In the genomic region with DNA sequence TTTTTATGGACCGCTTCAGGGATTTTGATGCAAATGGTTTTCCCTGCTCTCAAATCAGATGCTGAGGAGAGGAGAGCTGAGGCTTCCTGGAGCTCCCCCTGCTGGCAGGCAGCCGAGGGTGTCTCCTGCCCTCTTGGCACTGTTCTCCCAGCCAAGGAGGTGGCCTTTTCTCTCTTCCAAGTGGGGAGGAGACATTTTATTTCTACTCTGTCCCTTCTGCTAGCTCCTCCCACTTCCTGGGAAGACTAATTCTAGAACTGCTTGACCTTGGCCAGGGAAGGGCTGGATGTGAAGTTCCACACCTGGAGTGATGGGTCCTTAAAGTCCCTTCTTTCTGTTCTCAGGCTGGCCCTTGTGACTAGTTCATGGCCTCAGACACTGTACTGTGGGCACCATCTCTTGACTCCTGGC, we compare ENCODE assay signal across 8 cellular contexts. TPM values are rescaled to one million over a fixed set of nuclear protein-coding genes. Genes with fewer than 3 reads are reported as not detected.
DNase-seq lines count a peak whose midpoint lies in the region; ATAC-seq and TF ChIP-seq lines count a peak whose summit lies in the region.

No MANE protein-coding gene starts in this region.

- H3K4me3 Mint-ChIP-seq in activated T-helper 2 cell treated with anti-CD3 and anti-CD28 coated beads, Interferon-gamma antibody, Interleukin-2, Interleukin-4, amounts not matched to agents 10 μg/mL and 5 μg/mL and 100 μg/mL, durations not matched to agents 14 hours and 24 hours and 36 hours (ENCODE audit: low read depth), result peak overlapping the region; percentile 21

- H3K36me3 ChIP-seq in Peyer's patch (peaks cover 0 to 20% (median 0%) of the 10 kb centered on the region in 3 donors), neural cell (ENCODE audit: insufficient read depth, low read length) (no peaks in the 10 kb centered on the region)

- no peaks in the 10 kb centered on the region for H3K9me3 ChIP-seq in Peyer's patch
- H3K9me3 ChIP-seq in neural cell (ENCODE audit: low read length), result no peaks in the 10 kb centered on the region

- H2AFZ ChIP-seq in neural cell (ENCODE audit: low read depth, low read length), result no peak overlapping the region

- H3K27me3 ChIP-seq in Peyer's patch (no peaks in the 10 kb centered on the region), neural cell (ENCODE audit: insufficient read depth, low read depth, low read length) (no peaks in the 10 kb centered on the region)

- H3K27ac Mint-ChIP-seq in activated T-helper 2 cell treated with anti-CD3 and anti-CD28 coated beads, Interferon-gamma antibody, Interleukin-2, Interleukin-4, amounts not matched to agents 10 μg/mL and 5 μg/mL and 100 μg/mL, durations not matched to agents 14 hours and 24 hours and 36 hours, result peak overlapping the region; percentile 82

- no peak overlapping the region for H3K4me2 ChIP-seq in neural cell (ENCODE audit: low read length)

- H3K27me3 Mint-ChIP-seq in activated T-helper 2 cell treated with anti-CD3 and anti-CD28 coated beads, Interferon-gamma antibody, Interleukin-2, Interleukin-4, amounts not matched to agents 10 μg/mL and 5 μg/mL and 100 μg/mL, durations not matched to agents 14 hours and 24 hours and 36 hours (ENCODE audit: low read depth), result no peaks in the 10 kb centered on the region

- peaks cover 37% of the 10 kb centered on the region for H3K4me1 Mint-ChIP-seq in activated T-helper 2 cell treated with anti-CD3 and anti-CD28 coated beads, Interferon-gamma antibody, Interleukin-2, Interleukin-4, amounts not matched to agents 10 μg/mL and 5 μg/mL and 100 μg/mL, durations not matched to agents 14 hours and 24 hours and 36 hours (ENCODE audit: low read depth)

- peak; percentile 19 for TF ChIP-seq RAD21 in neural cell (conservative IDR thresholded peaks at IDR 0.05)

- H3K9ac ChIP-seq in neural cell (ENCODE audit: low read length), result no peak overlapping the region

- H3K27ac ChIP-seq in Peyer's patch (peak overlapping the region; percentile 86 to 100 (median 97)), neural cell (ENCODE audit: low read length) (peak overlapping the region; percentile 99)

- TF ChIP-seq CTCF in Peyer's patch (IDR thresholded peaks at IDR 0.05), result peak; percentile 78 to 91 (median 87)
- peak; percentile 98 for TF ChIP-seq CTCF in fibroblast of pulmonary artery (IDR thresholded peaks at IDR 0.05; ENCODE audit: low read length, missing control alignments)
- peak; percentile 65 for TF ChIP-seq CTCF in neural cell (IDR thresholded peaks at IDR 0.05; ENCODE audit: poor library complexity, severe bottlenecking)

- no peaks in the 10 kb centered on the region for H3F3A ChIP-seq in neural cell (ENCODE audit: insufficient read depth, low read length, poor library complexity, severe bottlenecking)

- peaks cover 21% of the 10 kb centered on the region for H3K36me3 Mint-ChIP-seq in activated T-helper 2 cell treated with anti-CD3 and anti-CD28 coated beads, Interferon-gamma antibody, Interleukin-2, Interleukin-4, amounts not matched to agents 10 μg/mL and 5 μg/mL and 100 μg/mL, durations not matched to agents 14 hours and 24 hours and 36 hours (ENCODE audit: low read depth)

- no peaks in the 10 kb centered on the region for H3K9me3 Mint-ChIP-seq in activated T-helper 2 cell treated with anti-CD3 and anti-CD28 coated beads, Interferon-gamma antibody, Interleukin-2, Interleukin-4, amounts not matched to agents 10 μg/mL and 5 μg/mL and 100 μg/mL, durations not matched to agents 14 hours and 24 hours and 36 hours

- H4K20me1 ChIP-seq in neural cell (ENCODE audit: insufficient read depth), result no peaks in the 10 kb centered on the region

- no peaks in the 10 kb centered on the region for H3K9me2 ChIP-seq in neural cell (ENCODE audit: insufficient read depth, low read length)

- ATAC-seq in stimulated activated naive CD8-positive, alpha-beta T cell treated with anti-CD3 and anti-CD28 coated beads, Interleukin-15, Interleukin-2, amounts not matched to agents 100 U/mL and 50 U/mL, for 24 hours, result peak; percentile 20
- no peak for ATAC-seq in GM19455 (IDR thresholded peaks at IDR 0.05; ENCODE audit: unreplicated experiment)

- intact Hi-C loops in activated T-helper 2 cell treated with anti-CD3 and anti-CD28 coated beads, Interferon-gamma antibody, Interleukin-2, Interleukin-4, amounts not matched to agents 10 μg/mL and 5 μg/mL and 100 μg/mL, durations not matched to agents 14 hours and 24 hours and 36 hours (cut with micrococcal nuclease), result no loop called here

- peaks cover 10 to 85% (median 35%) of the 10 kb centered on the region in 4 donors for H3K4me1 ChIP-seq in Peyer's patch

- TF ChIP-seq EP300 in neural cell (conservative IDR thresholded peaks at IDR 0.05; ENCODE audit: poor library complexity, severe bottlenecking), result no peak

- H3K79me2 ChIP-seq in neural cell (replicated peaks; ENCODE audit: insufficient read depth, low read length), result no peaks in the 10 kb centered on the region

- DNase-seq in COLO668 (lab: John Stamatoyannopoulos, UW; ENCODE audit: unreplicated experiment), result peak; percentile 62
- DNase-seq in HS-5 (ENCODE audit: low read depth), result peak; percentile 68
- DNase-seq in Peyer's patch, result peak; percentile 69 to 94 (median 88)
- DNase-seq in activated T-helper 2 cell treated with anti-CD3 and anti-CD28 coated beads, Interferon-gamma antibody, Interleukin-2, Interleukin-4, amounts not matched to agents 10 μg/mL and 5 μg/mL and 100 μg/mL, durations not matched to agents 14 hours and 24 hours and 36 hours (ENCODE audit: low spot score), result peak; percentile 54
- peak; percentile 97 for DNase-seq in fibroblast of pulmonary artery (ENCODE audit: low read depth)
- DNase-seq in stimulated activated naive CD8-positive, alpha-beta T cell treated with anti-CD3 and anti-CD28 coated beads, Interleukin-15, Interleukin-2, amounts not matched to agents 100 U/mL and 50 U/mL, for 24 hours, result peak; percentile 84

- H3K4me3 ChIP-seq in Peyer's patch, result no peak overlapping the region
- peak overlapping the region; percentile 20 for H3K4me3 ChIP-seq in fibroblast of pulmonary artery (replicated peaks; ENCODE audit: low read depth, low read length)
- no peak overlapping the region for H3K4me3 ChIP-seq in neural cell (ENCODE audit: low read length)

- TF ChIP-seq POLR2A in Peyer's patch (IDR thresholded peaks at IDR 0.05), result peak in 1 of 2 donors; percentile 31

TF ChIP-seq in neural cell, 6 proteins besides CTCF, POLR2A, EP300 and RAD21:
- TF ChIP-seq, protein P1, sequence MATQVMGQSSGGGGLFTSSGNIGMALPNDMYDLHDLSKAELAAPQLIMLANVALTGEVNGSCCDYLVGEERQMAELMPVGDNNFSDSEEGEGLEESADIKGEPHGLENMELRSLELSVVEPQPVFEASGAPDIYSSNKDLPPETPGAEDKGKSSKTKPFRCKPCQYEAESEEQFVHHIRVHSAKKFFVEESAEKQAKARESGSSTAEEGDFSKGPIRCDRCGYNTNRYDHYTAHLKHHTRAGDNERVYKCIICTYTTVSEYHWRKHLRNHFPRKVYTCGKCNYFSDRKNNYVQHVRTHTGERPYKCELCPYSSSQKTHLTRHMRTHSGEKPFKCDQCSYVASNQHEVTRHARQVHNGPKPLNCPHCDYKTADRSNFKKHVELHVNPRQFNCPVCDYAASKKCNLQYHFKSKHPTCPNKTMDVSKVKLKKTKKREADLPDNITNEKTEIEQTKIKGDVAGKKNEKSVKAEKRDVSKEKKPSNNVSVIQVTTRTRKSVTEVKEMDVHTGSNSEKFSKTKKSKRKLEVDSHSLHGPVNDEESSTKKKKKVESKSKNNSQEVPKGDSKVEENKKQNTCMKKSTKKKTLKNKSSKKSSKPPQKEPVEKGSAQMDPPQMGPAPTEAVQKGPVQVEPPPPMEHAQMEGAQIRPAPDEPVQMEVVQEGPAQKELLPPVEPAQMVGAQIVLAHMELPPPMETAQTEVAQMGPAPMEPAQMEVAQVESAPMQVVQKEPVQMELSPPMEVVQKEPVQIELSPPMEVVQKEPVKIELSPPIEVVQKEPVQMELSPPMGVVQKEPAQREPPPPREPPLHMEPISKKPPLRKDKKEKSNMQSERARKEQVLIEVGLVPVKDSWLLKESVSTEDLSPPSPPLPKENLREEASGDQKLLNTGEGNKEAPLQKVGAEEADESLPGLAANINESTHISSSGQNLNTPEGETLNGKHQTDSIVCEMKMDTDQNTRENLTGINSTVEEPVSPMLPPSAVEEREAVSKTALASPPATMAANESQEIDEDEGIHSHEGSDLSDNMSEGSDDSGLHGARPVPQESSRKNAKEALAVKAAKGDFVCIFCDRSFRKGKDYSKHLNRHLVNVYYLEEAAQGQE (IDR thresholded peaks at IDR 0.05; ENCODE audit: borderline replicate concordance), result no peak
- TF ChIP-seq SMC3 (conservative IDR thresholded peaks at IDR 0.05; ENCODE audit: poor library complexity), result peak; percentile 41
- TF ChIP-seq MXI1 (conservative IDR thresholded peaks at IDR 0.05; ENCODE audit: poor library complexity, severe bottlenecking), result no peak
- TF ChIP-seq POLR2AphosphoS5 (IDR thresholded peaks at IDR 0.05), result no peak

RNA-seq across cellular contexts. Expression of a gene that starts 31.8 kb away (rescaled TPM):
- total RNA-seq in Peyer's patch, result 10 to 100 TPM; 48.7 to 65.7 (median 51.9) TPM
- 106 and 112 TPM in 2 replicates for total RNA-seq in activated T-helper 2 cell treated with anti-CD3 and anti-CD28 coated beads, Interferon-gamma antibody, Interleukin-2, Interleukin-4, amounts not matched to agents 10 μg/mL and 5 μg/mL and 100 μg/mL, durations not matched to agents 14 hours and 24 hours and 36 hours
- 50.5 and 62.8 TPM in 2 replicates for polyA plus RNA-seq in neural cell
- polyA minus RNA-seq in neural cell, result 74.4 and 77.9 TPM in 2 replicates

RNA-seq across cellular contexts. Expression of a gene that starts 32.4 kb away (rescaled TPM):
- total RNA-seq in Peyer's patch, result 100 to 1,000 TPM in 3 of 4 donors, 10 to 100 TPM in 1; 50.3 to 220 (median 146) TPM
- total RNA-seq in activated T-helper 2 cell treated with anti-CD3 and anti-CD28 coated beads, Interferon-gamma antibody, Interleukin-2, Interleukin-4, amounts not matched to agents 10 μg/mL and 5 μg/mL and 100 μg/mL, durations not matched to agents 14 hours and 24 hours and 36 hours, result 13.6 and 14.3 TPM in 2 replicates
- 14.3 and 21.2 TPM in 2 replicates for polyA plus RNA-seq in neural cell
- 17.5 and 19.3 TPM in 2 replicates for polyA minus RNA-seq in neural cell

RNA-seq across cellular contexts. Expression of a gene that starts 35.0 kb away (rescaled TPM):
- 1 to 10 TPM; 2.3 to 2.9 (median 2.6) TPM for total RNA-seq in Peyer's patch
- 8.6 and 9.3 TPM in 2 replicates for total RNA-seq in activated T-helper 2 cell treated with anti-CD3 and anti-CD28 coated beads, Interferon-gamma antibody, Interleukin-2, Interleukin-4, amounts not matched to agents 10 μg/mL and 5 μg/mL and 100 μg/mL, durations not matched to agents 14 hours and 24 hours and 36 hours
- 20.8 and 30.5 TPM in 2 replicates for polyA plus RNA-seq in neural cell
- polyA minus RNA-seq in neural cell, result 28.4 and 41.1 TPM in 2 replicates
